Comparison of ENCODE assay signal across 27 cellular contexts in genomic region chr12:31655208-31655607, GRCh38.
"Had no signal": no experiment of that assay in that cellular context is flagged by ENCODE, and none has a peak within 500 bp of the region (broad histone marks: within the 10 kb centered on the region; RNA-seq: fewer than 3 reads in every experiment).

No MANE protein-coding gene starts in this region.

- H3K36me3 ChIP-seq: SJSA1 had no signal

- H3K27ac Mint-ChIP-seq: activated CD4-positive, alpha-beta T cell treated with anti-CD3 and anti-CD28 coated beads, Interleukin-2, amount 10 ng/mL, durations not matched to agents 24 days and 14 days; activated CD8-positive, alpha-beta memory T cell treated with anti-CD3 and anti-CD28 coated beads, Interleukin-2, amount 10 ng/mL, durations not matched to agents 7 days and 5 days; activated naive CD8-positive, alpha-beta T cell treated with anti-CD3 and anti-CD28 coated beads, Interleukin-2, amount 50 U/mL, for 24 hours; brain; T-helper 17 cell; WTC11 had no signal

- H3K9me3 ChIP-seq: SJSA1 had no signal

- H3K4me3 ChIP-seq: SJSA1 had no signal

- H3K4me3 Mint-ChIP-seq: activated CD4-positive, alpha-beta T cell treated with anti-CD3 and anti-CD28 coated beads, Interleukin-2, amount 10 ng/mL, durations not matched to agents 24 days and 14 days; activated CD8-positive, alpha-beta memory T cell treated with anti-CD3 and anti-CD28 coated beads, Interleukin-2, amount 10 ng/mL, durations not matched to agents 7 days and 5 days; activated naive CD8-positive, alpha-beta T cell treated with anti-CD3 and anti-CD28 coated beads, Interleukin-2, amount 50 U/mL, for 24 hours; activated T-cell treated with anti-CD3 and anti-CD28 coated beads, Interleukin-2, amount 50 U/mL, for 4 hours; T-helper 17 cell; WTC11 had no signal

- H3K27ac ChIP-seq: SJSA1 had no signal

- H3K9me3 Mint-ChIP-seq: activated CD4-positive, alpha-beta T cell treated with anti-CD3 and anti-CD28 coated beads, Interleukin-2, amount 10 ng/mL, durations not matched to agents 24 days and 14 days; activated naive CD4-positive, alpha-beta T cell treated with anti-CD3 and anti-CD28 coated beads, Interleukin-2, amount 50 U/mL, for 72 hours; activated naive CD8-positive, alpha-beta T cell treated with anti-CD3 and anti-CD28 coated beads, Interleukin-2, amount 50 U/mL, for 24 hours; activated T-cell treated with anti-CD3 and anti-CD28 coated beads, Interleukin-2, amount 50 U/mL, for 4 hours; brain; WTC11 had no signal

- DNase-seq: activated CD4-positive, alpha-beta T cell treated with anti-CD3 and anti-CD28 coated beads for 1 hour; activated CD4-positive, alpha-beta T cell treated with anti-CD3 and anti-CD28 coated beads, Interleukin-2, amount 10 ng/mL, durations not matched to agents 24 days and 14 days; activated CD4-positive, alpha-beta T cell treated with anti-CD3 and anti-CD28 coated beads, Interleukin-2, amount 50 U/mL, for 48 hours; activated CD8-positive, alpha-beta memory T cell treated with anti-CD3 and anti-CD28 coated beads, Interleukin-2, amount 10 ng/mL, durations not matched to agents 7 days and 5 days; activated effector memory CD4-positive, alpha-beta T cell treated with anti-CD3 and anti-CD28 coated beads, Interleukin-2, amount 50 U/mL, for 16 hours; activated naive CD4-positive, alpha-beta T cell treated with Interleukin-2 at 50 U/mL for 16 hours; activated naive CD8-positive, alpha-beta T cell treated with anti-CD3 and anti-CD28 coated beads, Interleukin-2, amount 50 U/mL, for 24 hours; activated T-cell treated with anti-CD3 and anti-CD28 coated beads, Interleukin-2, amount 50 U/mL, for 4 hours; amygdala; MM.1S; NCI-H1105; NCI-H1436; NCI-H187; NCI-H2081; NCI-H446 treated with DMSO at 0.1 percent for 48 hours; NCI-H524 treated with DMSO at 0.1 percent for 48 hours; NCI-H748 treated with DMSO at 0.1 percent for 48 hours; OCI-M1; SHP77; T-helper 17 cell; T-helper 9 cell had no signal

- ATAC-seq: activated CD8-positive, alpha-beta memory T cell treated with anti-CD3 and anti-CD28 coated beads, Interleukin-2, amount 10 ng/mL, durations not matched to agents 7 days and 5 days; activated naive CD4-positive, alpha-beta T cell treated with anti-CD3 and anti-CD28 coated beads, Interleukin-2, amount 50 U/mL, for 72 hours; activated naive CD8-positive, alpha-beta T cell treated with anti-CD3 and anti-CD28 coated beads, Interleukin-2, amount 50 U/mL, for 24 hours; activated T-cell treated with anti-CD3 and anti-CD28 coated beads, Interleukin-2, amount 50 U/mL, for 4 hours; T-helper 17 cell; WTC11 had no signal

- H3K27me3 Mint-ChIP-seq: activated CD4-positive, alpha-beta T cell treated with anti-CD3 and anti-CD28 coated beads, Interleukin-2, amount 10 ng/mL, durations not matched to agents 24 days and 14 days; activated CD8-positive, alpha-beta memory T cell treated with anti-CD3 and anti-CD28 coated beads, Interleukin-2, amount 10 ng/mL, durations not matched to agents 7 days and 5 days; activated naive CD8-positive, alpha-beta T cell treated with anti-CD3 and anti-CD28 coated beads, Interleukin-2, amount 50 U/mL, for 24 hours; T-helper 17 cell had no signal

- FAIRE-seq: astrocyte, RCC 7860 had no signal

- H3K36me3 Mint-ChIP-seq: activated CD8-positive, alpha-beta memory T cell treated with anti-CD3 and anti-CD28 coated beads, Interleukin-2, amount 10 ng/mL, durations not matched to agents 7 days and 5 days; activated naive CD4-positive, alpha-beta T cell treated with anti-CD3 and anti-CD28 coated beads, Interleukin-2, amount 50 U/mL, for 72 hours; brain; WTC11 had no signal

- H3K27me3 ChIP-seq: SJSA1 had no signal
